ENCODE assay signal across 32 cellular contexts in the genomic region with DNA sequence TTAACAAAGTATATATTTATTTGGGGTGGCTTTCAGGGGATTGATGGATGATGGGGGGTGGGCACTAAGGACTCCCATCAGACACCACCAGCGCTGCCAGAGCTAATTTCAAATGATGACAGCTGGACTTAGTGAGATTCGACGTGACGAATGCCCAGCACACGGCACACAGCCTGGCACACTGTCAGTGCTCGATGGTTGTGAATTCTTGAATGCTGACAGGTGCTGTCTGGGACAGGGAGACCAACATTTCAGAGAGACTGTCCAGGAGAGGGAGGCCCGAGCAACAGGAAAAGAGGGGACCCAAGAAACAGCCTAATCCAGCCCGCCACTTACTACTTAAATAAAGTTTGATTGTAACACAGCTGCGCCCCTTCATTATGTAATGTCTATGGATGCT. TPM values are rescaled to one million over a fixed set of nuclear protein-coding genes. Genes with fewer than 3 reads are reported as not detected.
DNase-seq lines count a peak whose midpoint lies in the region; ATAC-seq and TF ChIP-seq lines count a peak whose summit lies in the region.
"Had no signal": no experiment of that assay in that cellular context is flagged by ENCODE, and none has a peak within 500 bp of the region (broad histone marks: within the 10 kb centered on the region; RNA-seq: fewer than 3 reads in every experiment).

No MANE protein-coding gene starts in this region.

- no peak overlapping the region for H3K27ac Mint-ChIP-seq in Caco-2 (ENCODE audit: unreplicated experiment)
- H3K27ac Mint-ChIP-seq: activated CD4-positive, alpha-beta memory T cell treated with anti-CD3 and anti-CD28 coated beads, Interleukin-2, amount 10 ng/mL, durations not matched to agents 7 days and 5 days; activated T-helper 1 cell treated with anti-CD3 and anti-CD28 coated beads, Interleukin-12 subunit alpha, Interleukin-12 subunit beta, Interleukin-2, Interleukin-4 antibody, amounts not matched to agents 30 ng/mL and 10 ng/mL and 1 ng/mL, durations not matched to agents 14 hours and 24 hours and 36 hours had no signal

- H3K4me1 ChIP-seq in left ventricle myocardium inferior, result peaks cover 35% of the 10 kb centered on the region
- H3K4me1 ChIP-seq in psoas muscle, result peaks cover 37% of the 10 kb centered on the region
- peaks cover 23 to 36% (median 30%) of the 10 kb centered on the region in 4 donors for H3K4me1 ChIP-seq in upper lobe of left lung
- H3K4me1 ChIP-seq in Caco-2, result peaks cover 10% of the 10 kb centered on the region
- H3K4me1 ChIP-seq in A673 (ENCODE audit: insufficient read depth, low read length, poor library complexity, severe bottlenecking), result peaks cover under 1% of the 10 kb centered on the region

- H3K36me3 ChIP-seq in left ventricle myocardium inferior, result no peaks in the 10 kb centered on the region
- no peaks in the 10 kb centered on the region for H3K36me3 ChIP-seq in psoas muscle (ENCODE audit: insufficient read depth in 1 of 2, low read depth in 1 of 2)
- H3K36me3 ChIP-seq in upper lobe of left lung, result no peaks in the 10 kb centered on the region
- no peaks in the 10 kb centered on the region for H3K36me3 ChIP-seq in Caco-2 (ENCODE audit: control insufficient read depth, insufficient read depth, low read length)
- no peaks in the 10 kb centered on the region for H3K36me3 ChIP-seq in A673 (ENCODE audit: insufficient read depth, low read length, poor library complexity, severe bottlenecking)
- H3K36me3 ChIP-seq: pancreas had no signal

- peaks cover 11% of the 10 kb centered on the region for H3K4me1 Mint-ChIP-seq in Caco-2 (ENCODE audit: low read depth, unreplicated experiment)
- H3K4me1 Mint-ChIP-seq: central memory CD8-positive, alpha-beta T cell had no signal

- no peaks in the 10 kb centered on the region for H3K27me3 ChIP-seq in left ventricle myocardium inferior (ENCODE audit: low read depth)
- no peaks in the 10 kb centered on the region for H3K27me3 ChIP-seq in psoas muscle (ENCODE audit: insufficient read depth in 3 of 3, low read length in 2 of 3)
- no peaks in the 10 kb centered on the region for H3K27me3 ChIP-seq in upper lobe of left lung
- no peaks in the 10 kb centered on the region for H3K27me3 ChIP-seq in Caco-2 (replicated peaks; ENCODE audit: control insufficient read depth, insufficient read depth, low read length)
- H3K27me3 ChIP-seq in A673 (replicated peaks; ENCODE audit: insufficient read depth, low read depth, low read length, poor library complexity), result no peaks in the 10 kb centered on the region
- H3K27me3 ChIP-seq: dorsolateral prefrontal cortex, pancreas had no signal

- H3K4me3 ChIP-seq in left ventricle myocardium inferior (no peak overlapping the region), psoas muscle (no peak overlapping the region), upper lobe of left lung (no peak overlapping the region), Caco-2 (ENCODE audit: low read depth, low read length) (no peak overlapping the region), A673 (ENCODE audit: low read depth, low read length, poor library complexity, severe bottlenecking) (no peak overlapping the region)
- H3K4me3 ChIP-seq: dorsolateral prefrontal cortex, mucosa of descending colon, pancreas, PC-9 had no signal

- H3K36me3 Mint-ChIP-seq in Caco-2 (ENCODE audit: insufficient read depth, unreplicated experiment), result no peaks in the 10 kb centered on the region

- TF ChIP-seq CTCF in left ventricle myocardium inferior (IDR thresholded peaks at IDR 0.05; ENCODE audit: borderline replicate concordance), result no peak
- no peak for TF ChIP-seq CTCF in psoas muscle (IDR thresholded peaks at IDR 0.05)
- no peak for TF ChIP-seq CTCF in upper lobe of left lung (IDR thresholded peaks at IDR 0.05)
- TF ChIP-seq CTCF in Caco-2 (IDR thresholded peaks at IDR 0.05; ENCODE audit: insufficient read depth in 1 of 2, low read depth in 1 of 2, low read length in 1 of 2, severe bottlenecking in 1 of 2, unreplicated experiment in 1 of 2), result no peak
- TF ChIP-seq CTCF in A673 (conservative IDR thresholded peaks at IDR 0.05; ENCODE audit: low read depth, low read length), result no peak

- DNase-seq in cardiac septum (ENCODE audit: low spot score), result peak; percentile 17
- no peak for DNase-seq in Right ventricle myocardium inferior (ENCODE audit: missing footprints)
- DNase-seq in left ventricle myocardium inferior, result no peak
- peak; percentile 55 to 79 for DNase-seq in psoas muscle
- DNase-seq in upper lobe of left lung, result no peak
- no peak for DNase-seq in Caco-2
- no peak for DNase-seq in A673 (ENCODE audit: low spot score)
- DNase-seq: activated CD4-positive, alpha-beta memory T cell treated with anti-CD3 and anti-CD28 coated beads, Interleukin-2, amount 10 ng/mL, durations not matched to agents 7 days and 5 days; activated CD4-positive, alpha-beta T cell treated with anti-CD3 and anti-CD28 coated beads for 1 hour; activated CD8-positive, alpha-beta memory T cell treated with anti-CD3 and anti-CD28 coated beads, Interleukin-2, amount 50 U/mL, for 48 hours; activated naive CD4-positive, alpha-beta T cell treated with Interleukin-2 at 50 U/mL for 16 hours; foreskin melanocyte; H7; kidney glomerular epithelial cell; mammary epithelial cell; MM.1S; NCI-H1417; NCI-H2029 treated with DMSO at 0.1 percent for 48 hours; NCI-H2227 treated with DMSO at 0.1 percent for 48 hours; NCI-H69; pancreas; PC-9; stimulated activated CD4-positive, alpha-beta T cell treated with anti-CD3 and anti-CD28 coated beads, Interleukin-12 subunit alpha, Interleukin-12 subunit beta, amount 100 ng/mL, for 4 hours; stimulated activated CD4-positive, alpha-beta T cell treated with anti-CD3 and anti-CD28 coated beads, Interleukin-2, amount 100 ng/mL, for 48 hours had no signal

- TF ChIP-seq EP300 in upper lobe of left lung (IDR thresholded peaks at IDR 0.05), result no peak

- no peaks in the 10 kb centered on the region for H3K27me3 Mint-ChIP-seq in Caco-2 (ENCODE audit: insufficient read depth, unreplicated experiment)
- H3K27me3 Mint-ChIP-seq: activated CD4-positive, alpha-beta memory T cell treated with anti-CD3 and anti-CD28 coated beads, Interleukin-2, amount 10 ng/mL, durations not matched to agents 7 days and 5 days; central memory CD8-positive, alpha-beta T cell had no signal

- TF ChIP-seq POLR2A in upper lobe of left lung (IDR thresholded peaks at IDR 0.05), result no peak

- ATAC-seq in Right ventricle myocardium inferior (no peak), psoas muscle (peak; percentile 72 to 81 (median 80)), upper lobe of left lung (ENCODE audit: low FRiP score in 2 of 2) (no peak), GM21423 (IDR thresholded peaks at IDR 0.05; ENCODE audit: unreplicated experiment) (no peak)
- ATAC-seq: pancreas had no signal

- WGBS in psoas muscle, 3 donors, result 40 to 48% (median 43%) methylated on average over 9 of the region's 9 CpGs
- WGBS in upper lobe of left lung, 2 donors, result 79 to 80% methylated on average over 9 of the region's 9 CpGs

- no peaks in the 10 kb centered on the region for H3K9me3 Mint-ChIP-seq in Caco-2 (ENCODE audit: unreplicated experiment)
- H3K9me3 Mint-ChIP-seq: activated CD4-positive, alpha-beta memory T cell treated with anti-CD3 and anti-CD28 coated beads, Interleukin-2, amount 10 ng/mL, durations not matched to agents 7 days and 5 days; activated T-helper 1 cell treated with anti-CD3 and anti-CD28 coated beads, Interleukin-12 subunit alpha, Interleukin-12 subunit beta, Interleukin-2, Interleukin-4 antibody, amounts not matched to agents 30 ng/mL and 10 ng/mL and 1 ng/mL, durations not matched to agents 14 hours and 24 hours and 36 hours; central memory CD8-positive, alpha-beta T cell; neural crest cell had no signal

- CTCF ChIA-PET in Caco-2 (lab: Charles Lee) (interaction anchor here (0.9 kb wide), 1 partner anchor 15 kb away, joined by 3 read pairs; no protein-coding TSS in a partner anchor), A673 (lab: Charles Lee) (no interaction called here)

- intact Hi-C loops in cardiac septum (cut with DNase I), result no loop called here
- intact Hi-C loops in Right ventricle myocardium inferior (cut with DNase I), result no loop called here
- intact Hi-C loops in left ventricle myocardium inferior (cut with micrococcal nuclease), result no loop called here
- intact Hi-C loops in psoas muscle (cut with DNase I), result loop anchor here in 1 of 2 donors (10.0 kb wide), 1 partner anchor 179 kb away; no protein-coding TSS in a partner anchor
- intact Hi-C loops in Caco-2 (cut with micrococcal nuclease; ENCODE audit: unreplicated experiment), result no loop called here
- intact Hi-C loops in A673 (cut with micrococcal nuclease; ENCODE audit: unreplicated experiment), result no loop called here

- BruUV-seq in Caco-2 (replicated peaks; lab: Mats Ljungman, UMichigan) (no TSS peak), A673 (replicated peaks; lab: Mats Ljungman, UMichigan) (no TSS peak)

- H3K27ac ChIP-seq in left ventricle myocardium inferior (replicated peaks) (peak overlapping the region; percentile 76), psoas muscle (peak overlapping the region; percentile 92), upper lobe of left lung (peak overlapping the region; percentile 17 to 64 (median 61)), A673 (ENCODE audit: low read depth, low read length, poor library complexity, severe bottlenecking) (no peak overlapping the region)
- H3K27ac ChIP-seq: 22Rv1, KMS-11, pancreas, PC-9 had no signal

- POLR2A ChIA-PET in Caco-2 (lab: Charles Lee), result interaction anchor here (1.7 kb wide), 1 partner anchor 8 kb away, joined by 7 read pairs; no protein-coding TSS in a partner anchor
- POLR2A ChIA-PET in A673 (lab: Charles Lee; ENCODE audit: low non-redundant PET), result no interaction called here

- no peaks in the 10 kb centered on the region for H3K9me3 ChIP-seq in left ventricle myocardium inferior (replicated peaks)
- no peaks in the 10 kb centered on the region for H3K9me3 ChIP-seq in psoas muscle
- H3K9me3 ChIP-seq in upper lobe of left lung, result no peaks in the 10 kb centered on the region
- H3K9me3 ChIP-seq in Caco-2, result no peaks in the 10 kb centered on the region
- no peaks in the 10 kb centered on the region for H3K9me3 ChIP-seq in A673 (ENCODE audit: low read depth, low read length, poor library complexity, severe bottlenecking)
- H3K9me3 ChIP-seq: mucosa of descending colon, pancreas had no signal

- no peak overlapping the region for H3K4me3 Mint-ChIP-seq in Caco-2 (ENCODE audit: unreplicated experiment)
- H3K4me3 Mint-ChIP-seq: activated CD4-positive, alpha-beta memory T cell treated with anti-CD3 and anti-CD28 coated beads, Interleukin-2, amount 10 ng/mL, durations not matched to agents 7 days and 5 days; activated T-helper 1 cell treated with anti-CD3 and anti-CD28 coated beads, Interleukin-12 subunit alpha, Interleukin-12 subunit beta, Interleukin-2, Interleukin-4 antibody, amounts not matched to agents 30 ng/mL and 10 ng/mL and 1 ng/mL, durations not matched to agents 14 hours and 24 hours and 36 hours; central memory CD8-positive, alpha-beta T cell; neural crest cell had no signal

RNA-seq across cellular contexts. Expression of a gene that starts 6.3 kb away (rescaled TPM):
- total RNA-seq in cardiac septum (554 TPM), Right ventricle myocardium inferior (312 TPM), left ventricle myocardium inferior (350 TPM), psoas muscle (100 to 1,000 TPM; 228 to 322 (median 258) TPM), upper lobe of left lung (100 to 1,000 TPM; 201 to 380 (median 285) TPM), Caco-2 (2022) (284 and 311 TPM in 2 replicates), A673 (2021) (290 and 302 TPM in 2 replicates)
- polyA plus RNA-seq in psoas muscle, result 100 to 1,000 TPM; 142 to 270 (median 184) TPM

Comparison
In these comparisons a context has a peak if more than half of its experiments do, and no peak if none do; other contexts are left out.
1. DNase-seq: peak in cardiac septum (single experiment) and psoas muscle (2 of 2); none in Right ventricle myocardium inferior (single experiment), left ventricle myocardium inferior (single experiment), upper lobe of left lung (0 of 2), Caco-2 (0 of 2) and A673 (single experiment).
2. ATAC-seq: peak in psoas muscle (4 of 4); none in Right ventricle myocardium inferior (single experiment), upper lobe of left lung (0 of 2) and GM21423 (single experiment).